Comparison of ENCODE assay signal across 3 cellular contexts in genomic region chr3:137026701-137027100, GRCh38.
"Had no signal": no experiment of that assay in that cellular context is flagged by ENCODE, and none has a peak within 500 bp of the region (broad histone marks: within the 10 kb centered on the region; RNA-seq: fewer than 3 reads in every experiment).

No MANE protein-coding gene starts in this region.

- H3K4me3 ChIP-seq: GM12878 had no signal

- ATAC-seq: GM12878 had no signal

- DNase-seq: GDM1, GF-D8 had no signal
